Comparison of ENCODE assay signal across 10 cellular contexts in the genomic region with DNA sequence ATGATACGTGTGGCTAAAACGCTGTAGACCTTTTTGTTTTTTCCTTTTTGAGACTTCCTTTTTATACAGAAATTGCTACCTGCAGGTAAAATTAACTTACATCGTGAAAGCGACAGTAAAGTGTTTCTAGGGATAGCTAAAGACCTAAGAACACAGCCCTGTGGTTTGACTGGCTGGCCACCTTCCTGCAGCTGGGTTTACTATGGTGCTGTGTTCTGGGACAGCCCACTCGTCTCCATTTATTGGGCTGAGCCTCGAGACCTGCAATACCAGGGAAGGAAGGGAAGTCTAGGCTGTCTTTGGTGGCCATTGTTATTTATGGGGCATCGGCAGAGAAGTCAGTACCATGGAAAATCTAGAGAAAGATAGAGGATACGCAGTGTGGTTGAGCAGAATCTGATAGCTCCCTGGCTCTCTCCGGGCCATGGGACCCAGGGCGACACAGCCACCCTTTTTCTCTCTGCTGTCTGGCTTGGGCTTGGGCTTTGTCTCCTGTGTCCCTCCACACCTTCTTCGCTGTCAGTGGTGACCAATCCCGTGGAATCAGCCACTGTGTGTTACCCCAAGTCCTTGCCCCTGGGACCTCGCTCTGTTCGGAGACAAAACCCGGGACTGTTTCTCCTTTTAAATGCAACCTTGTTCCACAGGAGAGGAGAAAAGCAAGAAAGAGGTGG. TPM values are rescaled to one million over a fixed set of nuclear protein-coding genes. Genes with fewer than 3 reads are reported as not detected.
DNase-seq lines count a peak whose midpoint lies in the region; ATAC-seq, FAIRE-seq and TF ChIP-seq lines count a peak whose summit lies in the region.
"Had no signal": no experiment of that assay in that cellular context is flagged by ENCODE, and none has a peak within 500 bp of the region (broad histone marks: within the 10 kb centered on the region; RNA-seq: fewer than 3 reads in every experiment).

No MANE protein-coding gene starts in this region.

- H3K4me3 ChIP-seq in H1 (ENCODE audit: extremely low read depth in 1 of 4, insufficient read depth in 2 of 4, low read depth in 3 of 4, low read length in 4 of 4): no peak overlapping the region
- H3K4me3 ChIP-seq in upper lobe of left lung: no peak overlapping the region

- H3K27ac Mint-ChIP-seq in activated CD8-positive, alpha-beta memory T cell treated with anti-CD3 and anti-CD28 coated beads, Interleukin-2, amount 10 ng/mL, durations not matched to agents 7 days and 5 days: peak overlapping the region; percentile 61
- peak overlapping the region; percentile 57 to 91 (median 76) for H3K27ac Mint-ChIP-seq in nephron

- H3K27me3 Mint-ChIP-seq in activated CD8-positive, alpha-beta memory T cell treated with anti-CD3 and anti-CD28 coated beads, Interleukin-2, amount 10 ng/mL, durations not matched to agents 7 days and 5 days: no peaks in the 10 kb centered on the region
- no peaks in the 10 kb centered on the region for H3K27me3 Mint-ChIP-seq in nephron (ENCODE audit: low read depth)

- H4K91ac ChIP-seq in H1 (replicated peaks; ENCODE audit: insufficient read length, low read length): no peak overlapping the region

- no peaks in the 10 kb centered on the region for H3K27me3 ChIP-seq in H1 (replicated peaks in 1 of 4; ENCODE audit: control insufficient read depth in 3 of 4, extremely low read depth in 1 of 4, insufficient read depth in 3 of 4, low read length in 3 of 4)
- no peaks in the 10 kb centered on the region for H3K27me3 ChIP-seq in upper lobe of left lung

- no peak overlapping the region for H4K5ac ChIP-seq in H1 (ENCODE audit: insufficient read length, low read depth, low read length)

- H2BK12ac ChIP-seq in H1 (ENCODE audit: low read depth, low read length): no peak overlapping the region

- H3K9me3 ChIP-seq in H1 (ENCODE audit: insufficient read depth in 2 of 2, low read depth in 1 of 2, low read length in 1 of 2) (no peaks in the 10 kb centered on the region), upper lobe of left lung (no peaks in the 10 kb centered on the region)

- no peak for ATAC-seq in activated CD8-positive, alpha-beta memory T cell treated with anti-CD3 and anti-CD28 coated beads, Interleukin-2, amount 10 ng/mL, durations not matched to agents 7 days and 5 days
- ATAC-seq in upper lobe of left lung (ENCODE audit: low FRiP score in 2 of 2) (no peak), HG02610 (IDR thresholded peaks at IDR 0.05; ENCODE audit: unreplicated experiment) (no peak), HG03280 (IDR thresholded peaks at IDR 0.05; ENCODE audit: unreplicated experiment) (no peak)

- peaks cover 44% of the 10 kb centered on the region for H3K36me3 Mint-ChIP-seq in activated CD8-positive, alpha-beta memory T cell treated with anti-CD3 and anti-CD28 coated beads, Interleukin-2, amount 10 ng/mL, durations not matched to agents 7 days and 5 days
- H3K36me3 Mint-ChIP-seq in nephron (ENCODE audit: low read depth): peaks cover 34% of the 10 kb centered on the region

- no peak overlapping the region for H2BK20ac ChIP-seq in H1 (ENCODE audit: low read length)

- CTCF ChIA-PET in activated CD8-positive, alpha-beta memory T cell treated with anti-CD3 and anti-CD28 coated beads, Interleukin-2, amount 10 ng/mL, durations not matched to agents 7 days and 5 days (lab: Charles Lee): interaction anchor here (0.8 to 2.1 kb wide), 5 partner anchors 8 to 22 kb away, joined by 3 to 5 read pairs (median 3); no protein-coding TSS in a partner anchor
- CTCF ChIA-PET in H1 (lab: Charles Lee; ENCODE audit: partially characterized antibody): interaction anchor here (0.6 to 1.9 kb wide), 10 partner anchors 9 to 50 kb away, joined by 3 to 7 read pairs (median 4); no protein-coding TSS in a partner anchor

- FAIRE-seq in H1 (lab: Jason Lieb, UNC): no peak

- TF ChIP-seq CTCF in H1 (IDR thresholded peaks at IDR 0.05; ENCODE audit: control extremely low read depth in 1 of 3, insufficient read depth in 1 of 3, low read depth in 1 of 3, low read length in 3 of 3): no peak
- no peak for TF ChIP-seq CTCF in nephron (IDR thresholded peaks at IDR 0.05; ENCODE audit: unreplicated experiment in 3 of 3)
- TF ChIP-seq CTCF in upper lobe of left lung (IDR thresholded peaks at IDR 0.05): no peak

- no peak for TF ChIP-seq EP300 in H1 (IDR thresholded peaks at IDR 0.05; ENCODE audit: borderline replicate concordance in 1 of 2, low read depth in 2 of 2, low read length in 2 of 2)
- TF ChIP-seq EP300 in upper lobe of left lung (IDR thresholded peaks at IDR 0.05): no peak

- H3K4me2 ChIP-seq in H1 (ENCODE audit: insufficient read depth in 1 of 2, low read depth in 2 of 2, low read length in 2 of 2): no peak overlapping the region

- H3K27ac ChIP-seq in H1 (ENCODE audit: low read depth, low read length) (no peak overlapping the region; the same call in 1 of the 2 replicates), upper lobe of left lung (peak overlapping the region; percentile 68 to 93 (median 76))

- no peak for DNase-seq in activated CD8-positive, alpha-beta memory T cell treated with anti-CD3 and anti-CD28 coated beads, Interleukin-2, amount 10 ng/mL, durations not matched to agents 7 days and 5 days
- DNase-seq in activated CD8-positive, alpha-beta memory T cell treated with anti-CD3 and anti-CD28 coated beads for 24 hours: no peak
- DNase-seq in H1 (ENCODE audit: low read depth in 1 of 2, low spot score in 2 of 2) (no peak), upper lobe of left lung (no peak)
- DNase-seq in activated CD4-positive, alpha-beta T cell treated with anti-CD3 and anti-CD28 coated beads, Interleukin-2, amount 50 U/mL, for 4 hours: no peak
- DNase-seq: midbrain, NCI-H2029 treated with DMSO at 0.1 percent for 48 hours had no signal

- no peak overlapping the region for H2AFZ ChIP-seq in H1 (ENCODE audit: low read length)

- H3K23me2 ChIP-seq in H1 (ENCODE audit: low read depth, low read length): no peaks in the 10 kb centered on the region

- H3K36me3 ChIP-seq in H1 (ENCODE audit: control insufficient read depth in 2 of 4, insufficient read depth in 4 of 4, low read length in 3 of 4) (no peaks in the 10 kb centered on the region), upper lobe of left lung (peaks cover 0 to 8% (median 3%) of the 10 kb centered on the region in 4 donors)

- peak overlapping the region; percentile 27; the same call in 1 of the 2 replicates for H2BK5ac ChIP-seq in H1 (ENCODE audit: low read depth, low read length)

- H3K9ac ChIP-seq in H1 (replicated peaks in 1 of 4; ENCODE audit: extremely low read depth in 1 of 4, low read depth in 3 of 4, low read length in 3 of 4): no peak overlapping the region

- POLR2A ChIA-PET in H1 (lab: Charles Lee; ENCODE audit: partially characterized antibody): interaction anchor here (0.8 to 23.4 kb wide), 5 partner anchors 9 to 53 kb away, joined by 3 to 495 read pairs (median 3); no protein-coding TSS in a partner anchor

- H2BK120ac ChIP-seq in H1 (replicated peaks; ENCODE audit: low read depth, low read length): no peak overlapping the region

- 0 out of 2 replicates have a peak overlapping the region, but pooled peaks have one; percentile 28 for H2AK5ac ChIP-seq in H1 (ENCODE audit: low read depth, low read length)

- H3K4me3 Mint-ChIP-seq in activated CD8-positive, alpha-beta memory T cell treated with anti-CD3 and anti-CD28 coated beads, Interleukin-2, amount 10 ng/mL, durations not matched to agents 7 days and 5 days: no peak overlapping the region
- H3K4me3 Mint-ChIP-seq in nephron: no peak overlapping the region

- TF ChIP-seq RAD21 in H1 (IDR thresholded peaks at IDR 0.05 in 1 of 2, conservative IDR thresholded peaks at IDR 0.05 in 1 of 2; ENCODE audit: low read depth in 2 of 2, low read length in 2 of 2): no peak

- 88% methylated on average over 15 of the region's 15 CpGs; no CpG with 5 or more reads in 1 of the 2 experiments for WGBS in H1 (ENCODE audit: extremely low coverage in 1 of 2, insufficient coverage in 1 of 2, insufficient read length in 1 of 2, insufficient replicate concordance in 2 of 2, low coverage in 1 of 2, low lambda C conversion rate in 2 of 2, missing lambda C conversion rate in 1 of 2), 2 experiments
- 74 to 75% methylated on average over 14 to 15 of the region's 15 CpGs for WGBS in upper lobe of left lung, 2 donors

- H3K4me1 ChIP-seq in H1 (replicated peaks in 1 of 4; ENCODE audit: control insufficient read depth in 3 of 4, insufficient read depth in 4 of 4, low read length in 3 of 4) (peaks cover 11 to 25% (median 16%) of the 10 kb centered on the region in 4 experiments), upper lobe of left lung (peaks cover 93 to 96% (median 95%) of the 10 kb centered on the region in 4 donors)

- H3K4me1 Mint-ChIP-seq in activated CD8-positive, alpha-beta memory T cell treated with anti-CD3 and anti-CD28 coated beads, Interleukin-2, amount 10 ng/mL, durations not matched to agents 7 days and 5 days: peaks cover 93% of the 10 kb centered on the region
- peaks cover 81% of the 10 kb centered on the region for H3K4me1 Mint-ChIP-seq in nephron

- H2BK15ac ChIP-seq in H1 (ENCODE audit: low read length): no peak overlapping the region

- peaks cover 6 to 25% of the 10 kb centered on the region in 2 experiments for H4K20me1 ChIP-seq in H1 (replicated peaks in 1 of 2; ENCODE audit: control insufficient read depth in 1 of 2, insufficient read depth in 2 of 2, low read length in 2 of 2)

- no peak overlapping the region for H3K18ac ChIP-seq in H1 (ENCODE audit: extremely low read depth, low read length)

- no peak overlapping the region for H3K14ac ChIP-seq in H1 (ENCODE audit: insufficient read length)

- no peak overlapping the region for H3K4ac ChIP-seq in H1 (replicated peaks; ENCODE audit: insufficient read length, low read depth, low read length)

- no peak overlapping the region for H4K8ac ChIP-seq in H1 (ENCODE audit: extremely low read depth, insufficient read depth, low read length)

- peaks cover 25% of the 10 kb centered on the region for H3K79me1 ChIP-seq in H1 (ENCODE audit: low read depth, low read length)

- peaks cover 4% of the 10 kb centered on the region for H3K9me3 Mint-ChIP-seq in activated CD8-positive, alpha-beta memory T cell treated with anti-CD3 and anti-CD28 coated beads, Interleukin-2, amount 10 ng/mL, durations not matched to agents 7 days and 5 days (ENCODE audit: low read depth)
- H3K9me3 Mint-ChIP-seq in nephron: no peaks in the 10 kb centered on the region

- H3K56ac ChIP-seq in H1 (replicated peaks; ENCODE audit: insufficient read length, low read depth, low read length): no peak overlapping the region

- H3K79me2 ChIP-seq in H1 (ENCODE audit: control insufficient read depth in 1 of 2, insufficient read depth in 2 of 2, low read length in 2 of 2): peaks cover 33 to 89% of the 10 kb centered on the region in 2 experiments

- no peak for TF ChIP-seq POLR2A in H1 (IDR thresholded peaks at IDR 0.05; ENCODE audit: control extremely low read depth in 1 of 2, low read depth in 2 of 2, low read length in 2 of 2)
- TF ChIP-seq POLR2A in upper lobe of left lung (IDR thresholded peaks at IDR 0.05): no peak

- H3K23ac ChIP-seq in H1 (ENCODE audit: insufficient read length): no peak overlapping the region

RNA-seq across cellular contexts. Expression of gene ACTN4, which starts 30.9 kb away (rescaled TPM):
- 100 to 1,000 TPM; 413 to 433 TPM for total RNA-seq in activated CD8-positive, alpha-beta memory T cell treated with anti-CD3 and anti-CD28 coated beads, Interleukin-2, amount 10 ng/mL, durations not matched to agents 7 days and 5 days
- 520 and 530 TPM in 2 replicates for total RNA-seq in H1 (2021; fragmentation: NEBNext Ultra II Directional; extraction: Animal tissue kit (Norgen Biotek cat#: 25700))
- 211 and 281 TPM in 2 replicates for polyA plus RNA-seq in H1 (2011; rRNA removed)
- 223 TPM for polyA plus RNA-seq in H1 (2011; cell fraction: cytosol; rRNA removed)
- 1,059 TPM for polyA plus RNA-seq in H1 (2011; cell fraction: nucleus; rRNA removed)
- 374 to 504 TPM (median 451 TPM) in 4 replicates for polyA plus RNA-seq in H1 (2012, experiment 1 of 2)
- polyA plus RNA-seq in H1 (2012, experiment 2 of 2): 171 TPM
- 279 TPM for polyA plus RNA-seq in H1 (2013, experiment 1 of 2)
- polyA plus RNA-seq in H1 (2013, experiment 2 of 2): 254 TPM
- 190 and 202 TPM in 2 replicates for polyA minus RNA-seq in H1 (2011; rRNA and poly(A)+ RNA removed)
- 103 TPM for polyA minus RNA-seq in H1 (2011; cell fraction: cytosol; rRNA and poly(A)+ RNA removed)
- 171 TPM for polyA minus RNA-seq in H1 (2011; cell fraction: nucleus; rRNA and poly(A)+ RNA removed)
- total RNA-seq in upper lobe of left lung: 100 to 1,000 TPM; 162 to 636 (median 512) TPM

RNA-seq across cellular contexts. Expression of gene EIF3K, which starts 59.4 kb away (rescaled TPM):
- 100 to 1,000 TPM; 281 to 308 TPM for total RNA-seq in activated CD8-positive, alpha-beta memory T cell treated with anti-CD3 and anti-CD28 coated beads, Interleukin-2, amount 10 ng/mL, durations not matched to agents 7 days and 5 days
- total RNA-seq in H1 (2021; fragmentation: NEBNext Ultra II Directional; extraction: Animal tissue kit (Norgen Biotek cat#: 25700)): 329 and 344 TPM in 2 replicates
- polyA plus RNA-seq in H1 (2011; rRNA removed): 937 and 977 TPM in 2 replicates
- polyA plus RNA-seq in H1 (2011; cell fraction: cytosol; rRNA removed): 945 TPM
- 915 TPM for polyA plus RNA-seq in H1 (2011; cell fraction: nucleus; rRNA removed)
- 382 to 549 TPM (median 528 TPM) in 4 replicates for polyA plus RNA-seq in H1 (2012, experiment 1 of 2)
- 458 TPM for polyA plus RNA-seq in H1 (2012, experiment 2 of 2)
- 236 TPM for polyA plus RNA-seq in H1 (2013, experiment 1 of 2)
- polyA plus RNA-seq in H1 (2013, experiment 2 of 2): 236 TPM
- polyA minus RNA-seq in H1 (2011; rRNA and poly(A)+ RNA removed): 386 and 450 TPM in 2 replicates
- polyA minus RNA-seq in H1 (2011; cell fraction: cytosol; rRNA and poly(A)+ RNA removed): 188 TPM
- 180 TPM for polyA minus RNA-seq in H1 (2011; cell fraction: nucleus; rRNA and poly(A)+ RNA removed)
- total RNA-seq in upper lobe of left lung: 100 to 1,000 TPM; 142 to 404 (median 242) TPM
